Comparison of ENCODE assay signal across 8 cellular contexts in genomic region chr15:67109141-67110034, GRCh38. TPM values are rescaled to one million over a fixed set of nuclear protein-coding genes. Genes with fewer than 3 reads are reported as not detected.
DNase-seq lines count a peak whose midpoint lies in the region; ATAC-seq and TF ChIP-seq lines count a peak whose summit lies in the region.

No MANE protein-coding gene starts in this region.

- H3K4me3 ChIP-seq in PC-3 (ENCODE audit: low read length) (no peak overlapping the region), fibroblast of lung (replicated peaks in 1 of 4; ENCODE audit: control extremely low read depth in 1 of 4, insufficient read depth in 1 of 4, low read depth in 3 of 4, low read length in 4 of 4) (no peak overlapping the region), trophoblast cell (ENCODE audit: low read depth, low read length) (no peak overlapping the region)

- H3K4ac ChIP-seq in trophoblast cell (ENCODE audit: low read depth, low read length): peak overlapping the region; percentile 26

- H2AK5ac ChIP-seq in trophoblast cell (ENCODE audit: low read length): no peak overlapping the region

- H3K27me3 ChIP-seq in PC-3 (ENCODE audit: low read length) (no peaks in the 10 kb centered on the region), fibroblast of lung (ENCODE audit: control insufficient read depth, insufficient read depth, low read length) (no peaks in the 10 kb centered on the region), trophoblast cell (ENCODE audit: insufficient read depth, low read length) (no peaks in the 10 kb centered on the region)

- no peak overlapping the region for H4K12ac ChIP-seq in trophoblast cell (ENCODE audit: low read depth, low read length)

- H2BK5ac ChIP-seq in trophoblast cell (ENCODE audit: low read depth, low read length, poor library complexity): no peak overlapping the region

- H2BK12ac ChIP-seq in trophoblast cell (ENCODE audit: low read length): peak overlapping the region; percentile 29

- H2AFZ ChIP-seq in PC-3 (ENCODE audit: low read length) (no peak overlapping the region), fibroblast of lung (ENCODE audit: low read length) (no peak overlapping the region), trophoblast cell (ENCODE audit: insufficient read depth, low read length, poor library complexity) (no peak overlapping the region)

- peaks cover 57% of the 10 kb centered on the region for H3K4me1 ChIP-seq in PC-3 (ENCODE audit: insufficient read depth, low read length)
- peaks cover 64% of the 10 kb centered on the region for H3K4me1 ChIP-seq in fibroblast of lung (ENCODE audit: control insufficient read depth, extremely low read depth, insufficient read depth, low read length)
- peaks cover 38 to 48% of the 10 kb centered on the region in 2 experiments for H3K4me1 ChIP-seq in trophoblast cell (ENCODE audit: control insufficient read depth in 1 of 2, insufficient read depth in 2 of 2, low read length in 2 of 2)

- POLR2A ChIA-PET in PC-3 (lab: Charles Lee; ENCODE audit: unreplicated experiment): no interaction called here

- intact Hi-C loops in PC-3 (cut with micrococcal nuclease): loop anchor here (5.0 kb wide), 1 partner anchor 42 kb away; the partner anchor contains the start of gene SMAD3

- DNase-seq in EL: peak; percentile 98
- peak; percentile 96 for DNase-seq in HCEC 1CT
- no peak for DNase-seq in PC-3
- peak; percentile 99 for DNase-seq in fibroblast of lung (ENCODE audit: low read depth in 2 of 2)
- peak; percentile 70 to 97 for DNase-seq in trophoblast cell
- no peak for DNase-seq in activated T-cell treated with anti-CD3 and anti-CD28 coated beads for 4 hours
- DNase-seq in activated effector memory CD4-positive, alpha-beta T cell treated with Interleukin-2 at 50 U/mL for 16 hours: no peak
- no peak for DNase-seq in NCI-H146 treated with DMSO at 0.1 percent for 48 hours (lab: John Stamatoyannopoulos, UW; ENCODE audit: unreplicated experiment)

- H3K36me3 ChIP-seq in PC-3 (ENCODE audit: low read depth, low read length): peaks cover 49% of the 10 kb centered on the region
- H3K36me3 ChIP-seq in fibroblast of lung (ENCODE audit: control insufficient read depth, insufficient read depth, low read length): peaks cover 8% of the 10 kb centered on the region
- no peaks in the 10 kb centered on the region for H3K36me3 ChIP-seq in trophoblast cell (ENCODE audit: control insufficient read depth in 1 of 2, insufficient read depth in 2 of 2, low read length in 2 of 2)

- CTCF ChIA-PET in PC-3 (lab: Charles Lee): no interaction called here

- no CpG with 5 or more reads among the region's 18 CpGs for WGBS in trophoblast cell (ENCODE audit: extremely low coverage, insufficient coverage, insufficient read length)

- peak overlapping the region; percentile 12 for H3K18ac ChIP-seq in trophoblast cell (ENCODE audit: low read length)

- H3K4me2 ChIP-seq in PC-3 (ENCODE audit: low read length) (no peak overlapping the region), fibroblast of lung (ENCODE audit: extremely low read depth, insufficient read depth, low read length) (peak overlapping the region; percentile 1), trophoblast cell (ENCODE audit: low read length) (no peak overlapping the region)

- no peaks in the 10 kb centered on the region for H3K9me2 ChIP-seq in PC-3 (replicated peaks; ENCODE audit: low read length)

- H2BK120ac ChIP-seq in trophoblast cell (ENCODE audit: insufficient read depth, low read length, poor library complexity): no peak overlapping the region

- no peak overlapping the region for H4K91ac ChIP-seq in trophoblast cell (ENCODE audit: low read depth, low read length)

- H3K9ac ChIP-seq in PC-3 (ENCODE audit: low read length) (no peak overlapping the region; the same call in 1 of the 2 replicates), fibroblast of lung (ENCODE audit: insufficient read depth, low read length) (peak overlapping the region; percentile 66), trophoblast cell (ENCODE audit: low read length) (no peak overlapping the region)

- H3K23ac ChIP-seq in trophoblast cell (ENCODE audit: low read length): no peak overlapping the region

- ATAC-seq in PC-3: no peak

- no TSS peak for BruUV-seq in PC-3 (replicated peaks; lab: Mats Ljungman, UMichigan)

- peak overlapping the region; percentile 18 for H4K8ac ChIP-seq in trophoblast cell (ENCODE audit: low read depth, low read length)

- H3K79me2 ChIP-seq in PC-3 (ENCODE audit: low read length): peaks cover 90% of the 10 kb centered on the region
- H3K79me2 ChIP-seq in fibroblast of lung (ENCODE audit: control insufficient read depth, insufficient read depth, low read length): peaks cover 86% of the 10 kb centered on the region
- no peaks in the 10 kb centered on the region for H3K79me2 ChIP-seq in trophoblast cell (ENCODE audit: control insufficient read depth, insufficient read depth, low read length, poor library complexity)

- H3K9me3 ChIP-seq in PC-3 (ENCODE audit: low read length) (peaks cover 11% of the 10 kb centered on the region; the same call in 1 of the 2 replicates), fibroblast of lung (ENCODE audit: control insufficient read depth, insufficient read depth, low read depth, low read length) (no peaks in the 10 kb centered on the region), trophoblast cell (ENCODE audit: insufficient read depth, low read depth, low read length) (no peaks in the 10 kb centered on the region)

- peak overlapping the region; percentile 99 for H3K27ac ChIP-seq in PC-3 (ENCODE audit: low read length)
- peak overlapping the region; percentile 95 for H3K27ac ChIP-seq in fibroblast of lung (ENCODE audit: insufficient read depth, low read length)
- no peak overlapping the region for H3K27ac ChIP-seq in trophoblast cell (ENCODE audit: low read depth, low read length)

- H3F3A ChIP-seq in PC-3 (ENCODE audit: low read length, unreplicated experiment): peaks cover 17% of the 10 kb centered on the region

- TF ChIP-seq CTCF in PC-3 (conservative IDR thresholded peaks at IDR 0.05; ENCODE audit: low read depth, low read length) (no peak), fibroblast of lung (conservative IDR thresholded peaks at IDR 0.05 in 1 of 2, IDR thresholded peaks at IDR 0.05 in 1 of 2; ENCODE audit: low read depth in 1 of 2, low read length in 2 of 2) (no peak)

- H3K14ac ChIP-seq in trophoblast cell (ENCODE audit: low read length): no peak overlapping the region

- peaks cover 20% of the 10 kb centered on the region for H3K79me1 ChIP-seq in trophoblast cell (ENCODE audit: low read length)

- H4K20me1 ChIP-seq in PC-3 (ENCODE audit: low read length) (no peaks in the 10 kb centered on the region), fibroblast of lung (ENCODE audit: control insufficient read depth, extremely low read depth, insufficient read depth, low read length) (no peaks in the 10 kb centered on the region)

RNA-seq across cellular contexts. Expression of gene SMAD3, which starts 44.0 kb away (rescaled TPM):
- 75.6 and 86.4 TPM in 2 replicates for total RNA-seq in PC-3 (2014; rRNA removed)
- 48.8 and 69.9 TPM in 2 replicates for total RNA-seq in fibroblast of lung
- 173 and 210 TPM in 2 replicates for polyA plus RNA-seq in fibroblast of lung
- 201 and 211 TPM in 2 replicates for polyA plus RNA-seq in fibroblast of lung (2012)
- polyA minus RNA-seq in fibroblast of lung (ENCODE audit: low replicate concordance): 738 and 1,027 TPM in 2 replicates
- polyA plus RNA-seq in trophoblast cell (2013): 49.5 and 54.4 TPM in 2 replicates

Comparison
In these comparisons a context has a peak if more than half of its experiments do, and no peak if none do; other contexts are left out.
1. DNase-seq: peak in EL (single experiment), HCEC 1CT (single experiment), fibroblast of lung (2 of 2) and trophoblast cell (2 of 2); none in PC-3 (single experiment), activated T-cell treated with anti-CD3 and anti-CD28 coated beads for 4 hours (single experiment), activated effector memory CD4-positive, alpha-beta T cell treated with Interleukin-2 at 50 U/mL for 16 hours (single experiment) and NCI-H146 treated with DMSO at 0.1 percent for 48 hours (single experiment).